10 cellular contexts compared by ENCODE assay signal in the genomic region with DNA sequence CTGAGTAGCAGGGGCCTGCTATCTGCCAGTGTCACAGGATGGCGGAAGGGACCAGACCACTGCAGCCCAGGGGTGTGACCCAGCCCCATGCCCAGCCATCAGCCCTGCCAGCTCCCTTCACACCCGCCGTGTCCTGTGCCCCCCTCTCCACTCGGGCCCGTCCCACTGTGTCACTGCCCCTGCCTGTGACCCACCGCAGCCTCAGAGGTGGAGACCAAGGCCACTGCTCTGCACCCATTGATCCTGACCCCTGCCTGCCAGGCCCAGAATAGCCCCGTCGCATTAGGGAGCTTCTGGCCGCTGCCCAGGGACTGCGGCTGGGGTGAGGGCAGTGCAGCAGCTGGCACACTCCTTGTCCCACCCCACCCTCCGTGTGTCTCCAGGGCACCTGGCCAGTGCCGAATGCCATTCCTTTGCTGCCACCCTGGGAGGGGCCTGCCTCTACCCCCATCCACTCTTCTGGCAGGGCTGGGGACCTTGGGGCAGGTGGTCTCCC. TPM values are rescaled to one million over a fixed set of nuclear protein-coding genes. Genes with fewer than 3 reads are reported as not detected.
DNase-seq lines count a peak whose midpoint lies in the region; ATAC-seq, FAIRE-seq and TF ChIP-seq lines count a peak whose summit lies in the region.
"Had no signal": no experiment of that assay in that cellular context is flagged by ENCODE, and none has a peak within 500 bp of the region (broad histone marks: within the 10 kb centered on the region; RNA-seq: fewer than 3 reads in every experiment).

No MANE protein-coding gene starts in this region.

- CTCF ChIA-PET in PC-9 (lab: Charles Lee) (no interaction called here), HepG2 (lab: Yijun Ruan, JAX; ENCODE audit: low intra/inter-chr PET ratio, low total read pairs) (no interaction called here)

- TF ChIP-seq CTCF in PC-9 (conservative IDR thresholded peaks at IDR 0.05) = no peak
- TF ChIP-seq CTCF in dorsolateral prefrontal cortex (IDR thresholded peaks at IDR 0.05 in 54 of 56, conservative IDR thresholded peaks at IDR 0.05 in 2 of 56; ENCODE audit: low read depth in 1 of 56, partially characterized antibody in 56 of 56) = no peak
- TF ChIP-seq CTCF in HepG2 (CRISPR knock-in tag; IDR thresholded peaks at IDR 0.05) = peak; percentile 19; the same call in 1 of the 2 replicates
- TF ChIP-seq CTCF in thyroid gland (IDR thresholded peaks at IDR 0.05) = peak in 3 of 6 experiments; percentile 33 to 40 (median 40)
- TF ChIP-seq CTCF in vagina (IDR thresholded peaks at IDR 0.05) = no peak

- BruUV-seq in PC-9 (replicated peaks; lab: Mats Ljungman, UMichigan) (no TSS peak), HepG2 (replicated peaks; lab: Mats Ljungman, UMichigan) (no TSS peak)

- H3K9ac ChIP-seq in HepG2 (ENCODE audit: insufficient read depth, low read depth, low read length) = no peak overlapping the region

- H3F3A ChIP-seq in PC-9 (ENCODE audit: insufficient read depth, low read depth) = peaks cover 20% of the 10 kb centered on the region; the same call in 1 of the 2 replicates

- in situ Hi-C loops in HepG2 (cut with HindIII; ENCODE audit: extremely low pct_ligation_motif_present, low pct_unique_long_range_greater_than_20kb) = no loop called here

- DNase-seq in PC-9 (peak in 1 of 2 experiments; percentile 74), dorsolateral prefrontal cortex (no peak), HepG2 (ENCODE audit: low spot score) (no peak), thyroid gland (peak; percentile 88 to 89), vagina (ENCODE audit: extremely low spot score in 2 of 2) (no peak)
- DNase-seq: hippocampal formation, retina had no signal

- WGBS in HepG2 (ENCODE audit: low lambda C conversion rate) = 41% methylated on average over 5 of the region's 12 CpGs
- WGBS in thyroid gland, 2 donors = 45 to 51% methylated on average over 10 to 12 of the region's 12 CpGs

- H3K4me3 ChIP-seq in PC-9 = peak overlapping the region; percentile 21; the same call in 1 of the 2 replicates
- H3K4me3 ChIP-seq in dorsolateral prefrontal cortex = no peak overlapping the region
- H3K4me3 ChIP-seq in HepG2 (replicated peaks in 1 of 3; ENCODE audit: insufficient read depth in 1 of 3, low read depth in 2 of 3, low read length in 3 of 3) = no peak overlapping the region
- H3K4me3 ChIP-seq in thyroid gland (replicated peaks in 1 of 3) = no peak overlapping the region
- H3K4me3 ChIP-seq in vagina = no peak overlapping the region
- H3K4me3 ChIP-seq: adrenal gland had no signal

- H3K36me3 ChIP-seq in PC-9 (ENCODE audit: low read depth) (no peaks in the 10 kb centered on the region), HepG2 (replicated peaks in 1 of 2; ENCODE audit: control insufficient read depth in 1 of 2, insufficient read depth in 2 of 2, low read length in 2 of 2) (peaks cover 0 to 2% of the 10 kb centered on the region in 2 experiments; a peak in 1 of 5 replicates), thyroid gland (no peaks in the 10 kb centered on the region), vagina (peaks cover 0 to 7% of the 10 kb centered on the region in 2 donors)

- H3K27ac ChIP-seq in PC-9 = no peak overlapping the region
- peak overlapping the region in 50 of 59 donors; percentile 16 to 94 (median 78) for H3K27ac ChIP-seq in dorsolateral prefrontal cortex
- H3K27ac ChIP-seq in HepG2 (ENCODE audit: extremely low read length, insufficient read depth, low read length) = no peak overlapping the region
- H3K27ac ChIP-seq in thyroid gland = peak overlapping the region; percentile 67 to 87 (median 83)
- no peak overlapping the region for H3K27ac ChIP-seq in vagina

- H3K4me1 ChIP-seq in PC-9 (replicated peaks; ENCODE audit: insufficient read depth) (peaks cover 28% of the 10 kb centered on the region), HepG2 (ENCODE audit: insufficient read depth, low read length) (peaks cover 33% of the 10 kb centered on the region), thyroid gland (peaks cover 78% of the 10 kb centered on the region in 2 donors), vagina (peaks cover 73% of the 10 kb centered on the region)

- TF ChIP-seq POLR2A in HepG2 (IDR thresholded peaks at IDR 0.05; ENCODE audit: insufficient read depth in 1 of 2, low read depth in 2 of 2, low read length in 2 of 2) = no peak
- TF ChIP-seq POLR2A in thyroid gland (IDR thresholded peaks at IDR 0.05) = no peak
- no peak for TF ChIP-seq POLR2A in vagina (IDR thresholded peaks at IDR 0.05)

- FAIRE-seq in HepG2 (lab: Jason Lieb, UNC) = no peak

- H2AFZ ChIP-seq in PC-9 (no peak overlapping the region), HepG2 (ENCODE audit: low read length) (no peak overlapping the region)

- intact Hi-C loops in PC-9 (cut with micrococcal nuclease; ENCODE audit: unreplicated experiment) (no loop called here), dorsolateral prefrontal cortex (cut with DNase I) (loop anchor here in 1 of 2 donors (5.0 kb wide), 1 partner anchor 55 kb away; a partner anchor contains a TSS), HepG2 (cut with micrococcal nuclease; ENCODE audit: unreplicated experiment) (no loop called here), thyroid gland (cut with DNase I) (loop anchor here (10.0 kb wide), 1 partner anchor 398 kb away; no protein-coding TSS in a partner anchor), vagina (cut with DNase I) (no loop called here)

- H3K9me2 ChIP-seq in PC-9 (ENCODE audit: insufficient read depth) = no peaks in the 10 kb centered on the region

- POLR2A ChIA-PET in PC-9 (lab: Charles Lee; ENCODE audit: unreplicated experiment) = no interaction called here
- POLR2A ChIA-PET in HepG2 (lab: Yijun Ruan, JAX) = no interaction called here

- ATAC-seq in HepG2 (peak; percentile 4; the same call in 2 of the 3 replicates), HG02970 (IDR thresholded peaks at IDR 0.05; ENCODE audit: low FRiP score, unreplicated experiment) (no peak), HG02884 (IDR thresholded peaks at IDR 0.05; ENCODE audit: unreplicated experiment) (no peak)

- TF ChIP-seq EP300 in HepG2 (IDR thresholded peaks at IDR 0.05; ENCODE audit: low read depth in 2 of 2, low read length in 2 of 2) (no peak), HepG2 (CRISPR knock-in tag; IDR thresholded peaks at IDR 0.05; ENCODE audit: borderline replicate concordance) (no peak)

- H3K9me3 ChIP-seq in PC-9 (ENCODE audit: insufficient read depth, low read depth) (no peaks in the 10 kb centered on the region), HepG2 (ENCODE audit: low read length) (no peaks in the 10 kb centered on the region), thyroid gland (no peaks in the 10 kb centered on the region), vagina (no peaks in the 10 kb centered on the region)
- H3K9me3 ChIP-seq: adrenal gland had no signal

- H4K20me1 ChIP-seq in PC-9 (ENCODE audit: insufficient read depth) (no peaks in the 10 kb centered on the region; the same call in 1 of the 2 replicates), HepG2 (ENCODE audit: insufficient read depth, low read length) (0 out of 2 replicates have a peak, but pooled peaks cover 2% of the 10 kb centered on the region)

- TF ChIP-seq RAD21 in HepG2 (CRISPR knock-in tag; IDR thresholded peaks at IDR 0.05) = no peak

- H3K79me2 ChIP-seq in PC-9 (ENCODE audit: low read depth) = no peaks in the 10 kb centered on the region
- H3K79me2 ChIP-seq in HepG2 (ENCODE audit: insufficient read depth, low read length) = no peaks in the 10 kb centered on the region

- no peaks in the 10 kb centered on the region for H3K27me3 ChIP-seq in PC-9 (ENCODE audit: insufficient read depth, low read depth)
- no peaks in the 10 kb centered on the region for H3K27me3 ChIP-seq in dorsolateral prefrontal cortex
- peaks cover 0 to 4% of the 10 kb centered on the region in 2 experiments; a peak in 2 of 5 replicates for H3K27me3 ChIP-seq in HepG2 (ENCODE audit: control insufficient read depth in 1 of 2, insufficient read depth in 2 of 2, low read length in 2 of 2)
- no peaks in the 10 kb centered on the region for H3K27me3 ChIP-seq in thyroid gland
- H3K27me3 ChIP-seq in vagina = peaks cover 4% of the 10 kb centered on the region
- H3K27me3 ChIP-seq: adrenal gland had no signal

- H3K4me2 ChIP-seq in PC-9 (peak overlapping the region; percentile 88), HepG2 (ENCODE audit: low read depth, low read length) (no peak overlapping the region)

RNA-seq across cellular contexts. Expression of a gene that starts 2.1 kb away (rescaled TPM):
- total RNA-seq in PC-9 (2021) (42.5 and 50.2 TPM in 2 replicates), dorsolateral prefrontal cortex (100 to 1,000 TPM in 116 of 120 experiments, 10 to 100 TPM in 4; 67.0 to 225 (median 142) TPM), HepG2 (2016; rRNA removed; fragmentation: Illumina TruSeq; extraction: Trizol) (32.1 and 37.9 TPM in 2 replicates), thyroid gland (100 to 1,000 TPM; 101 to 160 (median 136) TPM), vagina (126 TPM)
- 22.2 and 30.3 TPM in 2 replicates for total RNA-seq in HepG2 (2016; cell fraction: cytosol; rRNA removed; fragmentation: Illumina TruSeq; extraction: Trizol; ENCODE audit: low read depth)
- total RNA-seq in HepG2 (2016; cell fraction: insoluble cytoplasmic fraction; rRNA removed; fragmentation: Illumina TruSeq; extraction: Trizol) = 29.1 and 37.9 TPM in 2 replicates
- 30.8 and 36.2 TPM in 2 replicates for total RNA-seq in HepG2 (2016; cell fraction: membrane; rRNA removed; fragmentation: Illumina TruSeq; extraction: Trizol)
- total RNA-seq in HepG2 (2016; cell fraction: nucleus; rRNA removed; fragmentation: Illumina TruSeq; extraction: Trizol) = 14.7 and 15.4 TPM in 2 replicates
- 18.0 and 31.6 TPM in 2 replicates for polyA plus RNA-seq in HepG2 (2011; rRNA removed)
- polyA plus RNA-seq in HepG2 (2011; cell fraction: cytosol; rRNA removed) = 18.1 and 57.4 TPM in 2 replicates
- polyA plus RNA-seq in HepG2 (2011; cell fraction: nucleus; rRNA removed) = 37.9 and 74.0 TPM in 2 replicates
- polyA plus RNA-seq in HepG2 (2012) = 3.6 and 7.4 TPM in 2 replicates
- polyA plus RNA-seq in HepG2 (2016; cell fraction: cytosol; fragmentation: Illumina TruSeq; extraction: Trizol; ENCODE audit: low read depth) = 34.0 and 41.4 TPM in 2 replicates
- polyA plus RNA-seq in HepG2 (2016; cell fraction: insoluble cytoplasmic fraction; fragmentation: Illumina TruSeq; extraction: Trizol; ENCODE audit: low read depth) = 44.2 and 51.5 TPM in 2 replicates
- polyA plus RNA-seq in HepG2 (2016; cell fraction: membrane; fragmentation: Illumina TruSeq; extraction: Trizol; ENCODE audit: low read depth) = 41.2 and 43.7 TPM in 2 replicates
- 39.7 and 41.0 TPM in 2 replicates for polyA plus RNA-seq in HepG2 (2016; cell fraction: nucleus; fragmentation: Illumina TruSeq; extraction: Trizol; ENCODE audit: insufficient read depth, low read depth)
- polyA minus RNA-seq in HepG2 (2011; rRNA and poly(A)+ RNA removed; ENCODE audit: low replicate concordance) = 21.4 and 23.6 TPM in 2 replicates
- 8.4 and 15.7 TPM in 2 replicates for polyA minus RNA-seq in HepG2 (2011; cell fraction: cytosol; rRNA and poly(A)+ RNA removed)
- polyA minus RNA-seq in HepG2 (2011; cell fraction: nucleus; rRNA and poly(A)+ RNA removed) = 2.2 and 7.5 TPM in 2 replicates

RNA-seq across cellular contexts. Expression of a gene that starts 14.1 kb away (rescaled TPM):
- total RNA-seq in PC-9 (2021) (296 and 374 TPM in 2 replicates), dorsolateral prefrontal cortex (10 to 100 TPM in 36 of 120 experiments, 1 to 10 TPM in 80, under 1 TPM in 1, not detected in 3; 0.64 to 75.6 (median 7.4) TPM), HepG2 (2016; rRNA removed; fragmentation: Illumina TruSeq; extraction: Trizol) (53.9 and 59.7 TPM in 2 replicates), thyroid gland (10 to 100 TPM in 3 of 4 donors, 1 to 10 TPM in 1; 6.0 to 30.8 (median 18.5) TPM), vagina (7.6 TPM)
- 18.2 and 27.4 TPM in 2 replicates for total RNA-seq in HepG2 (2016; cell fraction: cytosol; rRNA removed; fragmentation: Illumina TruSeq; extraction: Trizol; ENCODE audit: low read depth)
- 53.1 and 55.2 TPM in 2 replicates for total RNA-seq in HepG2 (2016; cell fraction: insoluble cytoplasmic fraction; rRNA removed; fragmentation: Illumina TruSeq; extraction: Trizol)
- total RNA-seq in HepG2 (2016; cell fraction: membrane; rRNA removed; fragmentation: Illumina TruSeq; extraction: Trizol) = 23.1 and 27.8 TPM in 2 replicates
- total RNA-seq in HepG2 (2016; cell fraction: nucleus; rRNA removed; fragmentation: Illumina TruSeq; extraction: Trizol) = 25.3 and 26.5 TPM in 2 replicates
- polyA plus RNA-seq in HepG2 (2011; rRNA removed) = 59.5 and 62.2 TPM in 2 replicates
- polyA plus RNA-seq in HepG2 (2011; cell fraction: cytosol; rRNA removed) = 27.8 and 82.6 TPM in 2 replicates
- 47.3 and 55.5 TPM in 2 replicates for polyA plus RNA-seq in HepG2 (2011; cell fraction: nucleus; rRNA removed)
- 46.4 and 49.2 TPM in 2 replicates for polyA plus RNA-seq in HepG2 (2012)
- 85.4 and 115 TPM in 2 replicates for polyA plus RNA-seq in HepG2 (2016; cell fraction: cytosol; fragmentation: Illumina TruSeq; extraction: Trizol; ENCODE audit: low read depth)
- polyA plus RNA-seq in HepG2 (2016; cell fraction: insoluble cytoplasmic fraction; fragmentation: Illumina TruSeq; extraction: Trizol; ENCODE audit: low read depth) = 142 and 159 TPM in 2 replicates
- 67.3 and 82.2 TPM in 2 replicates for polyA plus RNA-seq in HepG2 (2016; cell fraction: membrane; fragmentation: Illumina TruSeq; extraction: Trizol; ENCODE audit: low read depth)
- 136 and 137 TPM in 2 replicates for polyA plus RNA-seq in HepG2 (2016; cell fraction: nucleus; fragmentation: Illumina TruSeq; extraction: Trizol; ENCODE audit: insufficient read depth, low read depth)
- polyA minus RNA-seq in HepG2 (2011; rRNA and poly(A)+ RNA removed; ENCODE audit: low replicate concordance) = 24.8 and 136 TPM in 2 replicates
- polyA minus RNA-seq in HepG2 (2011; cell fraction: cytosol; rRNA and poly(A)+ RNA removed) = 20.6 and 28.4 TPM in 2 replicates
- polyA minus RNA-seq in HepG2 (2011; cell fraction: nucleus; rRNA and poly(A)+ RNA removed) = 4.7 and 11.8 TPM in 2 replicates

RNA-seq across cellular contexts. Expression of a gene that starts 18.5 kb away (rescaled TPM):
- 21.2 and 31.9 TPM in 2 replicates for total RNA-seq in PC-9 (2021)
- total RNA-seq in dorsolateral prefrontal cortex = 10 to 100 TPM in 118 of 120 experiments, 1 to 10 TPM in 2; 8.9 to 23.4 (median 15.6) TPM
- total RNA-seq in HepG2 (2016; rRNA removed; fragmentation: Illumina TruSeq; extraction: Trizol) = 20.7 and 27.4 TPM in 2 replicates
- total RNA-seq in HepG2 (2016; cell fraction: cytosol; rRNA removed; fragmentation: Illumina TruSeq; extraction: Trizol; ENCODE audit: low read depth) = 9.2 and 10.3 TPM in 2 replicates
- total RNA-seq in HepG2 (2016; cell fraction: insoluble cytoplasmic fraction; rRNA removed; fragmentation: Illumina TruSeq; extraction: Trizol) = 21.2 and 28.4 TPM in 2 replicates
- 12.9 and 13.8 TPM in 2 replicates for total RNA-seq in HepG2 (2016; cell fraction: membrane; rRNA removed; fragmentation: Illumina TruSeq; extraction: Trizol)
- total RNA-seq in HepG2 (2016; cell fraction: nucleus; rRNA removed; fragmentation: Illumina TruSeq; extraction: Trizol) = 15.9 and 16.8 TPM in 2 replicates
- polyA plus RNA-seq in HepG2 (2011; rRNA removed) = 5.7 and 7.3 TPM in 2 replicates
- 4.1 and 10.9 TPM in 2 replicates for polyA plus RNA-seq in HepG2 (2011; cell fraction: cytosol; rRNA removed)
- 20.8 and 27.4 TPM in 2 replicates for polyA plus RNA-seq in HepG2 (2011; cell fraction: nucleus; rRNA removed)
- 4.5 and 5.0 TPM in 2 replicates for polyA plus RNA-seq in HepG2 (2012)
- 5.8 and 6.5 TPM in 2 replicates for polyA plus RNA-seq in HepG2 (2016; cell fraction: cytosol; fragmentation: Illumina TruSeq; extraction: Trizol; ENCODE audit: low read depth)
- 20.9 and 21.6 TPM in 2 replicates for polyA plus RNA-seq in HepG2 (2016; cell fraction: insoluble cytoplasmic fraction; fragmentation: Illumina TruSeq; extraction: Trizol; ENCODE audit: low read depth)
- 9.6 and 10.0 TPM in 2 replicates for polyA plus RNA-seq in HepG2 (2016; cell fraction: membrane; fragmentation: Illumina TruSeq; extraction: Trizol; ENCODE audit: low read depth)
- 36.1 and 37.5 TPM in 2 replicates for polyA plus RNA-seq in HepG2 (2016; cell fraction: nucleus; fragmentation: Illumina TruSeq; extraction: Trizol; ENCODE audit: insufficient read depth, low read depth)
- 12.1 and 23.1 TPM in 2 replicates for polyA minus RNA-seq in HepG2 (2011; rRNA and poly(A)+ RNA removed; ENCODE audit: low replicate concordance)
- 2.8 and 5.5 TPM in 2 replicates for polyA minus RNA-seq in HepG2 (2011; cell fraction: cytosol; rRNA and poly(A)+ RNA removed)
- polyA minus RNA-seq in HepG2 (2011; cell fraction: nucleus; rRNA and poly(A)+ RNA removed) = 7.3 and 9.0 TPM in 2 replicates
- total RNA-seq in thyroid gland = 10 to 100 TPM in 2 of 4 donors, 1 to 10 TPM in 2; 3.4 to 13.9 (median 8.5) TPM
- 5.9 TPM for total RNA-seq in vagina

RNA-seq across cellular contexts. Expression of a gene that starts 52.9 kb away (rescaled TPM):
- total RNA-seq in PC-9 (2021) (124 and 147 TPM in 2 replicates), dorsolateral prefrontal cortex (100 to 1,000 TPM in 85 of 120 experiments, 10 to 100 TPM in 35; 81.6 to 178 (median 109) TPM), HepG2 (2016; rRNA removed; fragmentation: Illumina TruSeq; extraction: Trizol) (19.1 and 35.2 TPM in 2 replicates), thyroid gland (100 to 1,000 TPM in 2 of 4 donors, 10 to 100 TPM in 2; 66.2 to 111 (median 90.0) TPM), vagina (82.7 TPM)
- total RNA-seq in HepG2 (2016; cell fraction: cytosol; rRNA removed; fragmentation: Illumina TruSeq; extraction: Trizol; ENCODE audit: low read depth) = 56.8 and 63.0 TPM in 2 replicates
- 14.0 and 38.5 TPM in 2 replicates for total RNA-seq in HepG2 (2016; cell fraction: insoluble cytoplasmic fraction; rRNA removed; fragmentation: Illumina TruSeq; extraction: Trizol)
- total RNA-seq in HepG2 (2016; cell fraction: membrane; rRNA removed; fragmentation: Illumina TruSeq; extraction: Trizol) = 52.7 and 56.0 TPM in 2 replicates
- 47.2 and 51.4 TPM in 2 replicates for total RNA-seq in HepG2 (2016; cell fraction: nucleus; rRNA removed; fragmentation: Illumina TruSeq; extraction: Trizol)
- 85.7 and 85.8 TPM in 2 replicates for polyA plus RNA-seq in HepG2 (2011; rRNA removed)
- 39.0 and 48.4 TPM in 2 replicates for polyA plus RNA-seq in HepG2 (2011; cell fraction: cytosol; rRNA removed)
- polyA plus RNA-seq in HepG2 (2011; cell fraction: nucleus; rRNA removed) = 409 and 581 TPM in 2 replicates
- polyA plus RNA-seq in HepG2 (2012) = 58.3 and 62.1 TPM in 2 replicates
- polyA plus RNA-seq in HepG2 (2016; cell fraction: cytosol; fragmentation: Illumina TruSeq; extraction: Trizol; ENCODE audit: low read depth) = 51.1 and 53.5 TPM in 2 replicates
- polyA plus RNA-seq in HepG2 (2016; cell fraction: insoluble cytoplasmic fraction; fragmentation: Illumina TruSeq; extraction: Trizol; ENCODE audit: low read depth) = 36.2 and 45.8 TPM in 2 replicates
- polyA plus RNA-seq in HepG2 (2016; cell fraction: membrane; fragmentation: Illumina TruSeq; extraction: Trizol; ENCODE audit: low read depth) = 82.4 and 89.9 TPM in 2 replicates
- polyA plus RNA-seq in HepG2 (2016; cell fraction: nucleus; fragmentation: Illumina TruSeq; extraction: Trizol; ENCODE audit: insufficient read depth, low read depth) = 244 and 255 TPM in 2 replicates
- 53.3 and 73.7 TPM in 2 replicates for polyA minus RNA-seq in HepG2 (2011; rRNA and poly(A)+ RNA removed; ENCODE audit: low replicate concordance)
- 58.3 and 59.6 TPM in 2 replicates for polyA minus RNA-seq in HepG2 (2011; cell fraction: cytosol; rRNA and poly(A)+ RNA removed)
- 88.5 and 90.4 TPM in 2 replicates for polyA minus RNA-seq in HepG2 (2011; cell fraction: nucleus; rRNA and poly(A)+ RNA removed)

RNA-seq across cellular contexts. Expression of a gene that starts 53.8 kb away (rescaled TPM):
- 1.0 and 1.1 TPM in 2 replicates for total RNA-seq in PC-9 (2021)
- 10 to 100 TPM; 11.9 to 30.7 (median 19.1) TPM for total RNA-seq in dorsolateral prefrontal cortex
- 10.8 and 19.0 TPM in 2 replicates for total RNA-seq in HepG2 (2016; rRNA removed; fragmentation: Illumina TruSeq; extraction: Trizol)
- 11.9 and 15.2 TPM in 2 replicates for total RNA-seq in HepG2 (2016; cell fraction: cytosol; rRNA removed; fragmentation: Illumina TruSeq; extraction: Trizol; ENCODE audit: low read depth)
- 12.1 and 17.9 TPM in 2 replicates for total RNA-seq in HepG2 (2016; cell fraction: insoluble cytoplasmic fraction; rRNA removed; fragmentation: Illumina TruSeq; extraction: Trizol)
- 21.1 and 26.4 TPM in 2 replicates for total RNA-seq in HepG2 (2016; cell fraction: membrane; rRNA removed; fragmentation: Illumina TruSeq; extraction: Trizol)
- total RNA-seq in HepG2 (2016; cell fraction: nucleus; rRNA removed; fragmentation: Illumina TruSeq; extraction: Trizol) = 8.8 and 9.1 TPM in 2 replicates
- polyA plus RNA-seq in HepG2 (2011; rRNA removed) = 6.6 and 10.9 TPM in 2 replicates
- polyA plus RNA-seq in HepG2 (2011; cell fraction: cytosol; rRNA removed) = 11.8 and 25.5 TPM in 2 replicates
- 16.5 and 16.6 TPM in 2 replicates for polyA plus RNA-seq in HepG2 (2011; cell fraction: nucleus; rRNA removed)
- polyA plus RNA-seq in HepG2 (2012) = 4.0 and 4.3 TPM in 2 replicates
- polyA plus RNA-seq in HepG2 (2016; cell fraction: cytosol; fragmentation: Illumina TruSeq; extraction: Trizol; ENCODE audit: low read depth) = 8.8 and 9.5 TPM in 2 replicates
- polyA plus RNA-seq in HepG2 (2016; cell fraction: insoluble cytoplasmic fraction; fragmentation: Illumina TruSeq; extraction: Trizol; ENCODE audit: low read depth) = 8.7 and 9.4 TPM in 2 replicates
- polyA plus RNA-seq in HepG2 (2016; cell fraction: membrane; fragmentation: Illumina TruSeq; extraction: Trizol; ENCODE audit: low read depth) = 13.5 TPM in 2 replicates
- polyA plus RNA-seq in HepG2 (2016; cell fraction: nucleus; fragmentation: Illumina TruSeq; extraction: Trizol; ENCODE audit: insufficient read depth, low read depth) = 12.3 and 13.5 TPM in 2 replicates
- 0.82 and 39.5 TPM in 2 replicates for polyA minus RNA-seq in HepG2 (2011; rRNA and poly(A)+ RNA removed; ENCODE audit: low replicate concordance)
- 12.8 and 13.8 TPM in 2 replicates for polyA minus RNA-seq in HepG2 (2011; cell fraction: cytosol; rRNA and poly(A)+ RNA removed)
- 4.1 and 4.5 TPM in 2 replicates for polyA minus RNA-seq in HepG2 (2011; cell fraction: nucleus; rRNA and poly(A)+ RNA removed)
- 10 to 100 TPM in 3 of 4 donors, 1 to 10 TPM in 1; 9.3 to 19.1 (median 15.2) TPM for total RNA-seq in thyroid gland
- total RNA-seq in vagina = 9.3 TPM

Comparison
In these comparisons a context has a peak if more than half of its experiments do, and no peak if none do; other contexts are left out.
1. DNase-seq: peak in thyroid gland (2 of 2); none in dorsolateral prefrontal cortex (0 of 10), HepG2 (single experiment) and vagina (0 of 2).
2. H3K27ac ChIP-seq: peak in dorsolateral prefrontal cortex (50 of 59) and thyroid gland (3 of 3); none in PC-9 (single experiment), HepG2 (single experiment) and vagina (single experiment).